ENCODE assay signal across 8 cellular contexts in genomic region chr16:46392930-46393722, GRCh38.
DNase-seq lines count a peak whose midpoint lies in the region; FAIRE-seq and TF ChIP-seq lines count a peak whose summit lies in the region.
"Not testable (repeated sequence)": the region's sequence is repeated elsewhere in the genome, so short reads cannot be mapped to it uniquely, and the experiment has no call there.

No MANE protein-coding gene starts in this region.

- not testable (repeated sequence) for FAIRE-seq in RCC 7860 (lab: Jason Lieb, UNC); small intestine (lab: Jason Lieb, UNC)

- not testable (repeated sequence) for H3K4me2 ChIP-seq in mesenchymal stem cell (ENCODE audit: low read length, poor library complexity, severe bottlenecking)

- H2BK12ac ChIP-seq in mesenchymal stem cell (ENCODE audit: low read length in 2 of 2): not testable (repeated sequence)

- H3K79me1 ChIP-seq in mesenchymal stem cell (replicated peaks; ENCODE audit: low read length, poor library complexity, severe bottlenecking): not testable (repeated sequence)

- H2AK5ac ChIP-seq in mesenchymal stem cell (ENCODE audit: low read length, severe bottlenecking): not testable (repeated sequence)

- not testable (repeated sequence) for H2BK5ac ChIP-seq in mesenchymal stem cell (ENCODE audit: low read depth, low read length, poor library complexity, severe bottlenecking)

- H4K8ac ChIP-seq in mesenchymal stem cell (ENCODE audit: low read length): not testable (repeated sequence)

- not testable (repeated sequence) for H4K91ac ChIP-seq in mesenchymal stem cell (ENCODE audit: low read length)

- not testable (repeated sequence) for H3K27me3 ChIP-seq in mesenchymal stem cell (ENCODE audit: control insufficient read depth in 1 of 2, insufficient read depth in 1 of 2, low read length in 2 of 2); small intestine (ENCODE audit: control insufficient read depth in 2 of 2, insufficient read depth in 2 of 2, low read length in 2 of 2)

- H3K36me3 ChIP-seq in mesenchymal stem cell (ENCODE audit: control insufficient read depth in 1 of 2, insufficient read depth in 2 of 2, low read depth in 1 of 2, low read length in 2 of 2); small intestine (ENCODE audit: control insufficient read depth in 2 of 2, insufficient read depth in 2 of 2, low read length in 2 of 2): not testable (repeated sequence)

- H3K23ac ChIP-seq in mesenchymal stem cell (ENCODE audit: low read length in 2 of 2): not testable (repeated sequence)

- H3K9me3 ChIP-seq in mesenchymal stem cell (ENCODE audit: control insufficient read depth, low read length); small intestine (ENCODE audit: control insufficient read depth, low read depth): not testable (repeated sequence)

- H2BK120ac ChIP-seq in mesenchymal stem cell (ENCODE audit: low read depth, low read length): not testable (repeated sequence)

- H3K9ac ChIP-seq in mesenchymal stem cell (ENCODE audit: low read length): not testable (repeated sequence)

- DNase-seq in Ammon's horn (ENCODE audit: low spot score) (peak; percentile 82), HFF-Myc (ENCODE audit: extremely low read depth, low read depth) (peak; percentile 15), RCC 7860 (ENCODE audit: low spot score) (peak; percentile 70), activated gamma-delta T cell treated with Interleukin-2 at 50 U/mL for 16 hours (peak; percentile 11), choroid plexus epithelial cell (ENCODE audit: low read depth) (peak; percentile 22), foreskin melanocyte (peak; percentile 40), mesenchymal stem cell (peak; percentile 39), small intestine (peak; percentile 43)

- TF ChIP-seq CTCF in HFF-Myc (IDR thresholded peaks at IDR 0.05; ENCODE audit: low read depth, low read length, missing control alignments); choroid plexus epithelial cell (conservative IDR thresholded peaks at IDR 0.05; ENCODE audit: low read depth, low read length): not testable (repeated sequence)

- not testable (repeated sequence) for H3K4me3 ChIP-seq in HFF-Myc (replicated peaks; ENCODE audit: low read depth, low read length); choroid plexus epithelial cell (ENCODE audit: low read depth, low read length); mesenchymal stem cell (ENCODE audit: insufficient read depth in 1 of 2, low read depth in 1 of 2, low read length in 2 of 2); small intestine (ENCODE audit: low read depth in 1 of 2, low read length in 2 of 2)

- WGBS in mesenchymal stem cell: 82% methylated on average over 26 of the region's 26 CpGs
- 80 to 87% (median 82%) methylated on average over 21 to 22 of the region's 26 CpGs for WGBS in small intestine, 3 donors

- H2BK15ac ChIP-seq in mesenchymal stem cell (ENCODE audit: low read depth, poor library complexity, severe bottlenecking): not testable (repeated sequence)

- H3K14ac ChIP-seq in mesenchymal stem cell (ENCODE audit: low read length in 2 of 2): not testable (repeated sequence)

- not testable (repeated sequence) for H3K18ac ChIP-seq in mesenchymal stem cell (ENCODE audit: low read depth in 1 of 2, low read length in 2 of 2)

- H3K4ac ChIP-seq in mesenchymal stem cell (ENCODE audit: low read depth in 1 of 2, low read length in 2 of 2): not testable (repeated sequence)

- not testable (repeated sequence) for H2AFZ ChIP-seq in mesenchymal stem cell (ENCODE audit: low read depth, low read length)

- H3K27ac ChIP-seq in mesenchymal stem cell (ENCODE audit: low read length, poor library complexity, severe bottlenecking); small intestine (ENCODE audit: low read depth in 1 of 2, low read length in 1 of 2): not testable (repeated sequence)

- not testable (repeated sequence) for H3K4me1 ChIP-seq in mesenchymal stem cell (ENCODE audit: control insufficient read depth, insufficient read depth, low read depth, low read length); small intestine (ENCODE audit: control insufficient read depth in 2 of 2, insufficient read depth in 1 of 2, low read depth in 1 of 2, low read length in 1 of 2)

Comparison
In these comparisons a context has a peak if more than half of its experiments do, and no peak if none do; other contexts are left out.
1. DNase-seq: peak in every context shown above with its lines; median percentile 82 in Ammon's horn; 70 in RCC 7860; 43 in small intestine; 40 in foreskin melanocyte; 39 in mesenchymal stem cell; 22 in choroid plexus epithelial cell; 15 in HFF-Myc; 11 in activated gamma-delta T cell treated with Interleukin-2 at 50 U/mL for 16 hours.